ENCODE assay signal across 28 cellular contexts in genomic region chr12:68086019-68086603, GRCh38.
"Had no signal": no experiment of that assay in that cellular context is flagged by ENCODE, and none has a peak within 500 bp of the region (broad histone marks: within the 10 kb centered on the region; RNA-seq: fewer than 3 reads in every experiment).

No MANE protein-coding gene starts in this region.

- ATAC-seq: activated CD4-positive, alpha-beta T cell treated with anti-CD3 and anti-CD28 coated beads for 36 hours; activated CD4-positive, CD25-positive, alpha-beta regulatory T cell treated with anti-CD3 and anti-CD28 coated beads, Interleukin-2, amount 50 U/mL, for 24 hours; activated CD8-positive, alpha-beta T cell treated with anti-CD3 and anti-CD28 coated beads, Interleukin-2, amount 10 ng/mL, durations not matched to agents 7 days and 5 days; activated naive CD4-positive, alpha-beta T cell treated with anti-CD3 and anti-CD28 coated beads, Interleukin-2, amount 50 U/mL, for 72 hours; body of pancreas; Panc1; WTC11 had no signal

- H3K4me3 Mint-ChIP-seq: activated CD4-positive, alpha-beta T cell treated with anti-CD3 and anti-CD28 coated beads for 36 hours; activated CD4-positive, alpha-beta T cell treated with anti-CD3 and anti-CD28 coated beads, Interleukin-2, amount 10 ng/mL, durations not matched to agents 7 days and 5 days; activated CD8-positive, alpha-beta T cell treated with anti-CD3 and anti-CD28 coated beads, Interleukin-2, amount 10 ng/mL, durations not matched to agents 7 days and 5 days; activated naive CD4-positive, alpha-beta T cell treated with anti-CD3 and anti-CD28 coated beads for 36 hours; activated T-cell treated with anti-CD3 and anti-CD28 coated beads, Interleukin-2, amount 50 U/mL, for 24 hours; WTC11 had no signal

- H3K36me3 ChIP-seq: adrenal gland, breast epithelium, SJCRH30 had no signal

- H3K9me3 ChIP-seq: adrenal gland, SJCRH30 had no signal

- DNase-seq: activated CD4-positive, alpha-beta T cell treated with anti-CD3 and anti-CD28 coated beads for 36 hours; activated CD4-positive, alpha-beta T cell treated with anti-CD3 and anti-CD28 coated beads, Interleukin-2, amount 10 ng/mL, durations not matched to agents 7 days and 5 days; activated CD4-positive, alpha-beta T cell treated with anti-CD3 and anti-CD28 coated beads, Interleukin-2, amount 50 U/mL, for 48 hours; activated CD8-positive, alpha-beta T cell treated with anti-CD3 and anti-CD28 coated beads, Interleukin-2, amount 10 ng/mL, durations not matched to agents 7 days and 5 days; activated gamma-delta T cell; activated naive CD4-positive, alpha-beta T cell treated with anti-CD3 and anti-CD28 coated beads for 36 hours; activated T-cell treated with anti-CD3 and anti-CD28 coated beads, Interleukin-2, amount 50 U/mL, for 24 hours; adrenal gland; body of pancreas; NCI-H1105 treated with DMSO at 0.1 percent for 48 hours; NCI-H1436; NCI-H1694 treated with DMSO at 0.1 percent for 48 hours; NCI-H2029; NCI-H2107; NCI-H510A; NCI-H526; NCI-H774; SHP77; SJCRH30; T1000 had no signal

- H3K4me1 ChIP-seq: adrenal gland, body of pancreas, breast epithelium, SJCRH30 had no signal

- H3K9ac ChIP-seq: KMS-11 had no signal

- H3K4me1 Mint-ChIP-seq: activated CD4-positive, alpha-beta T cell treated with anti-CD3 and anti-CD28 coated beads for 36 hours; activated CD4-positive, alpha-beta T cell treated with anti-CD3 and anti-CD28 coated beads, Interleukin-2, amount 10 ng/mL, durations not matched to agents 7 days and 5 days had no signal

- H3K27me3 ChIP-seq: adrenal gland, body of pancreas, breast epithelium, SJCRH30 had no signal

- H3K4me2 ChIP-seq: KMS-11 had no signal

- H3K27me3 Mint-ChIP-seq: activated T-cell treated with anti-CD3 and anti-CD28 coated beads, Interleukin-2, amount 50 U/mL, for 24 hours had no signal

- H3K27ac Mint-ChIP-seq: activated CD4-positive, alpha-beta T cell treated with anti-CD3 and anti-CD28 coated beads for 36 hours; activated CD4-positive, alpha-beta T cell treated with anti-CD3 and anti-CD28 coated beads, Interleukin-2, amount 10 ng/mL, durations not matched to agents 7 days and 5 days; activated CD8-positive, alpha-beta T cell treated with anti-CD3 and anti-CD28 coated beads, Interleukin-2, amount 10 ng/mL, durations not matched to agents 7 days and 5 days; activated naive CD4-positive, alpha-beta T cell treated with anti-CD3 and anti-CD28 coated beads for 36 hours; activated naive CD4-positive, alpha-beta T cell treated with anti-CD3 and anti-CD28 coated beads, Interleukin-2, amount 50 U/mL, for 72 hours; activated T-cell treated with anti-CD3 and anti-CD28 coated beads, Interleukin-2, amount 50 U/mL, for 24 hours; activated T-helper 2 cell treated with anti-CD3 and anti-CD28 coated beads, Interferon-gamma antibody, Interleukin-2, Interleukin-4, amounts not matched to agents 10 μg/mL and 5 μg/mL and 100 μg/mL, durations not matched to agents 14 hours and 24 hours and 36 hours; WTC11 had no signal

- H3K4me3 ChIP-seq: adrenal gland, body of pancreas, breast epithelium, SJCRH30, SK-N-MC had no signal

- H3K27ac ChIP-seq: adrenal gland, body of pancreas, breast epithelium, KMS-11, SJCRH30, SK-N-MC had no signal
